ENCODE assay signal across 10 cellular contexts in the genomic region with DNA sequence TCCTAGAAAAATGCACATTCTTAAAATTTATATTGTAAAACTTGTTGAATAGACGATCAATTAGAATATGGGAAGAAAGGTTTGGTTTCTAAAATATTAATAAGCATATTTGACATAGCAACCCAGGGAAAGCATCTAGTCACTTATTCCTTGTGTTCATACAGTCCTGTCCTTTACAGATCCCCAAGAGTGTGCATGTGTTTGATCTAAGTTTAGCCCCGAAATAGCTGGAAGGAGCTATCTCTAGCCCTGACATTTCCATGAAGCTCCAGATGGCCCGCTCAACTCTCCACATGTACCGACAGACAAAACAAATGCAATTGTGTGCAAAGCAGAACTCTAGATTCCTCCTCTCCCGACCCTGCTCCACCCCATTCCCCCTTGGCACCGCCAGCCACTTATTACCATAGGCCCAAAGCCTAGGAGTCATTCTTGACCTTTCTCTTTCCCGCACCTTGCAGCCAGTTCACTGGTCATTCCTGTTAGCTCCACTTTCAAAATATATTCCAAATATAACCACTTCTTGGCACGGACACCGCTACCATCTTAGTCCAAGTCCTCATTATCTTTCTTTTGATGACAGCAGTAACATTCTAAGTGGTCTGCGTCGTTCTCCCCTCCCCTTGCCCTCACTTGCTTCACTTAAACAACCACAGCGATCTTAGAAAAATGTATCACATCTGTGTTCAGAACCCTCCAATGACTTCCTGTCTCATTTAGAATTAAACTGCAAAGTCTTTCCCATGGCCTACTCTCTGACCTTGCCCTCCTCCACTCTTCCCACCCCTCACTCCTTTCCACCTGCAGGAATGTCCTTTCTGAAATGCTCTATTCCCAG. TPM values are rescaled to one million over a fixed set of nuclear protein-coding genes. Genes with fewer than 3 reads are reported as not detected.
DNase-seq lines count a peak whose midpoint lies in the region; ATAC-seq and TF ChIP-seq lines count a peak whose summit lies in the region.
"Had no signal": no experiment of that assay in that cellular context is flagged by ENCODE, and none has a peak within 500 bp of the region (broad histone marks: within the 10 kb centered on the region; RNA-seq: fewer than 3 reads in every experiment).

No MANE protein-coding gene starts in this region.

- peaks cover 9% of the 10 kb centered on the region for H3K9me3 Mint-ChIP-seq in activated naive CD4-positive, alpha-beta T cell treated with anti-CD3 and anti-CD28 coated beads, Interleukin-2, amount 10 ng/mL, durations not matched to agents 7 days and 5 days
- peaks cover 6% of the 10 kb centered on the region for H3K9me3 Mint-ChIP-seq in activated naive CD4-positive, alpha-beta T cell treated with anti-CD3 and anti-CD28 coated beads for 36 hours
- no peaks in the 10 kb centered on the region for H3K9me3 Mint-ChIP-seq in dendritic cell treated with granulocyte-macrophage colony-stimulating factor and Interleukin-4, amounts not matched to agents 40 ng/mL and 50 ng/mL, for 4 days

- H3K4me3 ChIP-seq in PC-3 (ENCODE audit: low read length) (no peak overlapping the region), smooth muscle cell (no peak overlapping the region)
- H3K4me3 ChIP-seq: HAP-1 had no signal

- H3K4me2 ChIP-seq in PC-3 (ENCODE audit: low read length) (no peak overlapping the region), smooth muscle cell (peak overlapping the region; percentile 88)

- no peak for DNase-seq in activated naive CD4-positive, alpha-beta T cell treated with anti-CD3 and anti-CD28 coated beads, Interleukin-2, amount 10 ng/mL, durations not matched to agents 7 days and 5 days
- no peak for DNase-seq in activated naive CD4-positive, alpha-beta T cell treated with anti-CD3 and anti-CD28 coated beads for 36 hours
- DNase-seq in PC-3 (no peak), smooth muscle cell (lab: John Stamatoyannopoulos, UW; ENCODE audit: unreplicated experiment) (no peak), NCI-H82 treated with DMSO at 0.1 percent for 48 hours (lab: John Stamatoyannopoulos, UW; ENCODE audit: unreplicated experiment) (no peak), SKM-1 (lab: John Stamatoyannopoulos, UW; ENCODE audit: unreplicated experiment) (no peak), substantia nigra (lab: John Stamatoyannopoulos, UW) (no peak)

- H3K79me2 ChIP-seq in PC-3 (ENCODE audit: low read length): no peaks in the 10 kb centered on the region
- no peaks in the 10 kb centered on the region for H3K79me2 ChIP-seq in smooth muscle cell (ENCODE audit: low read depth)

- BruUV-seq in PC-3 (replicated peaks; lab: Mats Ljungman, UMichigan): no TSS peak

- 0 out of 2 replicates have a peak, but pooled peaks have one; percentile 10 for TF ChIP-seq CTCF in PC-3 (conservative IDR thresholded peaks at IDR 0.05; ENCODE audit: low read depth, low read length)
- TF ChIP-seq CTCF in smooth muscle cell (IDR thresholded peaks at IDR 0.05; ENCODE audit: borderline replicate concordance, insufficient read depth, poor library complexity, severe bottlenecking): no peak

- H3K4me1 ChIP-seq in PC-3 (ENCODE audit: insufficient read depth, low read length) (no peaks in the 10 kb centered on the region), smooth muscle cell (ENCODE audit: low read depth) (no peaks in the 10 kb centered on the region)
- H3K4me1 ChIP-seq: HAP-1 had no signal

- peak overlapping the region; percentile 7 for H3K4me3 Mint-ChIP-seq in activated naive CD4-positive, alpha-beta T cell treated with anti-CD3 and anti-CD28 coated beads, Interleukin-2, amount 10 ng/mL, durations not matched to agents 7 days and 5 days
- no peak overlapping the region for H3K4me3 Mint-ChIP-seq in activated naive CD4-positive, alpha-beta T cell treated with anti-CD3 and anti-CD28 coated beads for 36 hours
- no peak overlapping the region for H3K4me3 Mint-ChIP-seq in dendritic cell treated with granulocyte-macrophage colony-stimulating factor and Interleukin-4, amounts not matched to agents 40 ng/mL and 50 ng/mL, for 4 days

- H3K27me3 ChIP-seq in PC-3 (ENCODE audit: low read length) (no peaks in the 10 kb centered on the region), smooth muscle cell (ENCODE audit: low read depth) (peaks cover 18% of the 10 kb centered on the region)
- H3K27me3 ChIP-seq: gastroesophageal sphincter had no signal

- H3K9me2 ChIP-seq in PC-3 (replicated peaks; ENCODE audit: low read length): no peaks in the 10 kb centered on the region

- H3K27me3 Mint-ChIP-seq in activated naive CD4-positive, alpha-beta T cell treated with anti-CD3 and anti-CD28 coated beads, Interleukin-2, amount 10 ng/mL, durations not matched to agents 7 days and 5 days: no peaks in the 10 kb centered on the region
- no peaks in the 10 kb centered on the region for H3K27me3 Mint-ChIP-seq in activated naive CD4-positive, alpha-beta T cell treated with anti-CD3 and anti-CD28 coated beads for 36 hours (ENCODE audit: low read depth)
- peaks cover 4% of the 10 kb centered on the region for H3K27me3 Mint-ChIP-seq in dendritic cell treated with granulocyte-macrophage colony-stimulating factor and Interleukin-4, amounts not matched to agents 40 ng/mL and 50 ng/mL, for 4 days

- H3K36me3 ChIP-seq in PC-3 (ENCODE audit: low read depth, low read length) (no peaks in the 10 kb centered on the region; the same call in 1 of the 2 replicates), smooth muscle cell (ENCODE audit: low read depth) (no peaks in the 10 kb centered on the region)
- H3K36me3 ChIP-seq: gastroesophageal sphincter, HAP-1 had no signal

- CTCF ChIA-PET in activated naive CD4-positive, alpha-beta T cell treated with anti-CD3 and anti-CD28 coated beads, Interleukin-2, amount 10 ng/mL, durations not matched to agents 7 days and 5 days (lab: Charles Lee): interaction anchor here (0.6 to 5.0 kb wide), 18 partner anchors 10 to 201 kb away, joined by 3 to 54 read pairs (median 4); a partner anchor contains a TSS
- CTCF ChIA-PET in activated naive CD4-positive, alpha-beta T cell treated with anti-CD3 and anti-CD28 coated beads for 36 hours (lab: Charles Lee): interaction anchor here (0.6 to 1.8 kb wide), 17 partner anchors 10 to 222 kb away, joined by 3 to 20 read pairs (median 4); a partner anchor contains a TSS
- CTCF ChIA-PET in PC-3 (lab: Charles Lee): no interaction called here

- no peak overlapping the region for H3K9ac ChIP-seq in PC-3 (ENCODE audit: low read length)
- no peak overlapping the region for H3K9ac ChIP-seq in smooth muscle cell (ENCODE audit: low read depth)

- 68% methylated on average over 12 of the region's 12 CpGs for WGBS in smooth muscle cell (ENCODE audit: low lambda C conversion rate)

- H3K27ac Mint-ChIP-seq in activated naive CD4-positive, alpha-beta T cell treated with anti-CD3 and anti-CD28 coated beads, Interleukin-2, amount 10 ng/mL, durations not matched to agents 7 days and 5 days: peak overlapping the region; percentile 60
- no peak overlapping the region for H3K27ac Mint-ChIP-seq in activated naive CD4-positive, alpha-beta T cell treated with anti-CD3 and anti-CD28 coated beads for 36 hours
- H3K27ac Mint-ChIP-seq in dendritic cell treated with granulocyte-macrophage colony-stimulating factor and Interleukin-4, amounts not matched to agents 40 ng/mL and 50 ng/mL, for 4 days: peak overlapping the region; percentile 16

- POLR2A ChIA-PET in PC-3 (lab: Charles Lee; ENCODE audit: unreplicated experiment): no interaction called here

- H4K20me1 ChIP-seq in PC-3 (ENCODE audit: low read length): no peaks in the 10 kb centered on the region
- H4K20me1 ChIP-seq in smooth muscle cell (ENCODE audit: low read depth): no peaks in the 10 kb centered on the region

- H3F3A ChIP-seq in PC-3 (ENCODE audit: low read length, unreplicated experiment) (no peaks in the 10 kb centered on the region), smooth muscle cell (ENCODE audit: low read depth) (no peaks in the 10 kb centered on the region)

- H3K9me3 ChIP-seq in PC-3 (ENCODE audit: low read length) (no peaks in the 10 kb centered on the region), smooth muscle cell (replicated peaks; ENCODE audit: low read depth) (no peaks in the 10 kb centered on the region)
- H3K9me3 ChIP-seq: gastroesophageal sphincter, HAP-1 had no signal

- H3K36me3 Mint-ChIP-seq in activated naive CD4-positive, alpha-beta T cell treated with anti-CD3 and anti-CD28 coated beads, Interleukin-2, amount 10 ng/mL, durations not matched to agents 7 days and 5 days: peaks cover 13% of the 10 kb centered on the region
- no peaks in the 10 kb centered on the region for H3K36me3 Mint-ChIP-seq in activated naive CD4-positive, alpha-beta T cell treated with anti-CD3 and anti-CD28 coated beads for 36 hours (ENCODE audit: low read depth)
- H3K36me3 Mint-ChIP-seq in dendritic cell treated with granulocyte-macrophage colony-stimulating factor and Interleukin-4, amounts not matched to agents 40 ng/mL and 50 ng/mL, for 4 days (ENCODE audit: low read depth): no peaks in the 10 kb centered on the region

- H3K27ac ChIP-seq in PC-3 (ENCODE audit: low read length) (no peak overlapping the region), smooth muscle cell (ENCODE audit: low read depth) (no peak overlapping the region), substantia nigra (ENCODE audit: low read depth, low read length, poor library complexity, severe bottlenecking) (no peak overlapping the region)
- H3K27ac ChIP-seq: gastroesophageal sphincter had no signal

- H3K4me1 Mint-ChIP-seq in activated naive CD4-positive, alpha-beta T cell treated with anti-CD3 and anti-CD28 coated beads, Interleukin-2, amount 10 ng/mL, durations not matched to agents 7 days and 5 days: peaks cover 61% of the 10 kb centered on the region
- peaks cover 52% of the 10 kb centered on the region for H3K4me1 Mint-ChIP-seq in activated naive CD4-positive, alpha-beta T cell treated with anti-CD3 and anti-CD28 coated beads for 36 hours (ENCODE audit: low read depth)
- H3K4me1 Mint-ChIP-seq in dendritic cell treated with granulocyte-macrophage colony-stimulating factor and Interleukin-4, amounts not matched to agents 40 ng/mL and 50 ng/mL, for 4 days (ENCODE audit: low read depth): peaks cover 26% of the 10 kb centered on the region

- H2AFZ ChIP-seq in PC-3 (ENCODE audit: low read length) (no peak overlapping the region), smooth muscle cell (ENCODE audit: low read depth) (no peak overlapping the region)

- no peak for ATAC-seq in PC-3

- intact Hi-C loops in activated naive CD4-positive, alpha-beta T cell treated with anti-CD3 and anti-CD28 coated beads for 36 hours (cut with micrococcal nuclease): loop anchor here (1.0 to 10.0 kb wide), 7 partner anchors 14 to 472 kb away; a partner anchor contains a TSS
- intact Hi-C loops in PC-3 (cut with micrococcal nuclease): loop anchor here (5.0 kb wide), 1 partner anchor 237 kb away; a partner anchor contains a TSS
- intact Hi-C loops in dendritic cell treated with granulocyte-macrophage colony-stimulating factor and Interleukin-4, amounts not matched to agents 40 ng/mL and 50 ng/mL, for 4 days (cut with micrococcal nuclease): loop anchor here (2.0 kb wide), 1 partner anchor 73 kb away; no protein-coding TSS in a partner anchor

RNA-seq across cellular contexts. Expression of a gene that starts 45.5 kb away (rescaled TPM):
- total RNA-seq in activated naive CD4-positive, alpha-beta T cell treated with anti-CD3 and anti-CD28 coated beads for 36 hours: 100 to 1,000 TPM; 811 to 864 TPM
- not detected in 2 replicates for total RNA-seq in PC-3 (2014; rRNA removed)
- not detected in 2 replicates for total RNA-seq in smooth muscle cell
- polyA plus RNA-seq in smooth muscle cell: not detected in 2 replicates

Comparison
In these comparisons a context has a peak if more than half of its experiments do, and no peak if none do; other contexts are left out.
1. RNA of a gene that starts 45.5 kb away (total RNA-seq): 811 to 864 TPM in activated naive CD4-positive, alpha-beta T cell treated with anti-CD3 and anti-CD28 coated beads for 36 hours; not detected in PC-3 and not detected in smooth muscle cell; every median in the first group is over 100 times any median in the second.